Comparison of ENCODE assay signal across 8 cellular contexts in genomic region chr11:101583180-101584128, GRCh38. TPM values are rescaled to one million over a fixed set of nuclear protein-coding genes. Genes with fewer than 3 reads are reported as not detected.
DNase-seq lines count a peak whose midpoint lies in the region; ATAC-seq, FAIRE-seq and TF ChIP-seq lines count a peak whose summit lies in the region.

TRPC6 (minus strand) TSS chr11:101584007; CDS start chr11:101583503, 504 bp downstream.

- no peaks in the 10 kb centered on the region for H3K9me3 ChIP-seq in stomach smooth muscle (ENCODE audit: control insufficient read depth in 2 of 2, low read length in 2 of 2)
- H3K9me3 ChIP-seq in Karpas-422 (ENCODE audit: low read length): peaks cover 62% of the 10 kb centered on the region

- H3K4me1 Mint-ChIP-seq in HFFc6 (ENCODE audit: low read depth): no peaks in the 10 kb centered on the region

- no peak within 1 kb of the TSS for H3K27ac Mint-ChIP-seq in HFFc6

- peak; percentile 20 for FAIRE-seq in HTR-8/SVneo (lab: Jason Lieb, UNC)

- H3K4me2 ChIP-seq in Karpas-422 (ENCODE audit: low read depth, low read length, poor library complexity, severe bottlenecking): no peak within 1 kb of the TSS

- peaks cover 6% of the 10 kb centered on the region for H3K4me1 ChIP-seq in stomach smooth muscle (ENCODE audit: control insufficient read depth, insufficient read depth, low read length)
- H3K4me1 ChIP-seq in Karpas-422 (ENCODE audit: low read length): no peaks in the 10 kb centered on the region

- H3K27me3 ChIP-seq in dorsolateral prefrontal cortex (peaks cover 0 to 57% (median 30%) of the 10 kb centered on the region in 45 donors), stomach smooth muscle (ENCODE audit: control insufficient read depth in 1 of 2, insufficient read depth in 2 of 2, low read length in 2 of 2) (peaks cover 0 to 5% of the 10 kb centered on the region in 2 donors), Karpas-422 (ENCODE audit: low read length) (no peaks in the 10 kb centered on the region)

- H3K9me3 Mint-ChIP-seq in HFFc6: peaks cover 13% of the 10 kb centered on the region

- TF ChIP-seq CTCF in dorsolateral prefrontal cortex (IDR thresholded peaks at IDR 0.05 in 54 of 56, conservative IDR thresholded peaks at IDR 0.05 in 2 of 56; ENCODE audit: low read depth in 1 of 56, partially characterized antibody in 56 of 56) (no peak), HFFc6 (IDR thresholded peaks at IDR 0.05) (no peak)

- no peaks in the 10 kb centered on the region for H3K36me3 ChIP-seq in stomach smooth muscle (ENCODE audit: control insufficient read depth in 2 of 2, insufficient read depth in 2 of 2, low read length in 2 of 2)
- no peaks in the 10 kb centered on the region for H3K36me3 ChIP-seq in Karpas-422 (ENCODE audit: insufficient read depth, low read length)

- no peak for ATAC-seq in GM21825 (IDR thresholded peaks at IDR 0.05; ENCODE audit: unreplicated experiment)

- peak within 1 kb of the TSS in 1 of 2 donors; percentile 71 for H3K9ac ChIP-seq in stomach smooth muscle (ENCODE audit: low read length in 2 of 2)
- H3K9ac ChIP-seq in Karpas-422 (ENCODE audit: low read length): no peak within 1 kb of the TSS

- H3K36me3 Mint-ChIP-seq in HFFc6 (ENCODE audit: low read depth): no peaks in the 10 kb centered on the region

- H2AFZ ChIP-seq in Karpas-422 (ENCODE audit: low read length): no peak within 1 kb of the TSS

- DNase-seq in HTR-8/SVneo (ENCODE audit: insufficient read length, low spot score) (peak; percentile 20), dorsolateral prefrontal cortex (peak in 1 of 10 donors; percentile 14), left kidney (ENCODE audit: low read depth, low spot score) (peak; percentile 90), Karpas-422 (no peak), dedifferentiated amniotic fluid mesenchymal stem cell (ENCODE audit: extremely low spot score) (no peak), HFFc6 (no peak)

- no peaks in the 10 kb centered on the region for H4K20me1 ChIP-seq in Karpas-422 (ENCODE audit: insufficient read depth, low read depth, low read length)

- H3K4me3 Mint-ChIP-seq in HFFc6: no peak within 1 kb of the TSS

- H3K79me2 ChIP-seq in Karpas-422 (ENCODE audit: low read length): no peaks in the 10 kb centered on the region

- peaks cover 3% of the 10 kb centered on the region; the same call in 1 of the 2 replicates for H3K27me3 Mint-ChIP-seq in HFFc6 (ENCODE audit: insufficient read depth)

- intact Hi-C loops in dorsolateral prefrontal cortex (cut with DNase I): no loop called here

- H3K9me2 ChIP-seq in Karpas-422 (replicated peaks; ENCODE audit: insufficient read depth, low read length): no peaks in the 10 kb centered on the region

- H3K4me3 ChIP-seq in dorsolateral prefrontal cortex (peak within 1 kb of the TSS; percentile 25 to 70 (median 56)), stomach smooth muscle (ENCODE audit: low read length in 2 of 2) (peak within 1 kb of the TSS; percentile 73 to 91), Karpas-422 (ENCODE audit: low read length) (no peak within 1 kb of the TSS)

- H3K27ac ChIP-seq in dorsolateral prefrontal cortex (peak within 1 kb of the TSS in 19 of 59 donors; percentile 6 to 59 (median 35)), stomach smooth muscle (ENCODE audit: low read length) (no peak within 1 kb of the TSS), Karpas-422 (ENCODE audit: low read length) (no peak within 1 kb of the TSS)

RNA-seq across cellular contexts. Expression of gene TRPC6, which starts in this region (rescaled TPM):
- total RNA-seq in dorsolateral prefrontal cortex: 1 to 10 TPM in 118 of 120 experiments, under 1 TPM in 2; 0.59 to 7.9 (median 2.8) TPM
- total RNA-seq in Karpas-422 (2014; rRNA removed; shearing (Covaris generic); ENCODE audit: low replicate concordance): not detected in 2 replicates
- total RNA-seq in HFFc6 (2021; fragmentation: NEBNext Ultra II Directional; extraction: Animal tissue kit (Norgen Biotek cat#: 25700)): not detected

Comparison
In these comparisons a context has a peak if more than half of its experiments do, and no peak if none do; other contexts are left out.
1. DNase-seq: peak in HTR-8/SVneo (single experiment) and left kidney (single experiment); none in Karpas-422 (single experiment), dedifferentiated amniotic fluid mesenchymal stem cell (single experiment) and HFFc6 (single experiment).